ENCODE assay signal across 1 cellular context in the genomic region with DNA sequence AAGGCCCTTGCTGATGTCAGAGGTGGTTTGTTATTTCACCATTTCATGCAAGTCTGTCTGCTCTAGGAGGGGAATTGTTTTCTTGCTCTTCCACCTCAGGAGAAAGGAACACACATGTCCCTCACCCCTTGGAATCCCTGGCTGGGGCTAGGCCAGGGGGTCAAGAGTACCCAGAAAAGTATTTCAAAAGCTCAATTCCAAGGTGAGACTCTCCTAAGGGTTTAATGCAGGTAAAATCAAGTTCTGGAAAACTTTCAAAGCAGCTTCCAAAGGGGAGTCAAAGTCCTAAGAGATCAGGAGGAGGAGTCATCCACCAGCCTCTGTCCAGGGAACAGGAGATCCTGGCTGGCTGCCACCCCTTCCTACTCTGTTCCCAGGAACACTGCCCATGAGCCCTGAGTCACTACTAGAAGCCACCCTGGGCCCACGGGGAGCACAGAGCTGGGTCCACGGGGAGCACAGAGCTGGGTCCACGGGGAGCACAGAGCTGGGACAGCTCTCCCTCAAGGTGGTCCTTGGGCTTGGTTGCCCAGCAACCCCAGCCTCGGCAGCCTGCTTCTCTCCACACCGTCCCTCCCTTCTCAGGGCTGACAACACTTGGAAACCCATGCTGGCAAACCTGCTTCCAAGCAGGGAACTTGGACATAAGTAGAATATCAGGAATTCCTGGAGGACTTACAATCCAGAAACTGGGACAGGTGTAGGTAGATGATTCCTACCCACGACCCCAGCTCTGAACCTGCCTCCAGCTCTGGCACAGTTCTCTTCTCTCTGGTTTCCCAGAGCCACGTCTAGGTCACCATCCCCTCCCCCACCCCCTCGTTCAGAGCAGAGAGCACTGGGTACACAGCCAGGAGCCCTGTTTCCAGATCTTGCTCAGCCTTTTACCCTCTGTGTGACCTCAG.
TF ChIP-seq lines count a peak whose summit lies in the region.

No MANE protein-coding gene starts in this region.

TF ChIP-seq in HepG2, 621 proteins besides CTCF, POLR2A, EP300 and RAD21 (continued from another document and continues in another):
- TF ChIP-seq, protein P1, sequence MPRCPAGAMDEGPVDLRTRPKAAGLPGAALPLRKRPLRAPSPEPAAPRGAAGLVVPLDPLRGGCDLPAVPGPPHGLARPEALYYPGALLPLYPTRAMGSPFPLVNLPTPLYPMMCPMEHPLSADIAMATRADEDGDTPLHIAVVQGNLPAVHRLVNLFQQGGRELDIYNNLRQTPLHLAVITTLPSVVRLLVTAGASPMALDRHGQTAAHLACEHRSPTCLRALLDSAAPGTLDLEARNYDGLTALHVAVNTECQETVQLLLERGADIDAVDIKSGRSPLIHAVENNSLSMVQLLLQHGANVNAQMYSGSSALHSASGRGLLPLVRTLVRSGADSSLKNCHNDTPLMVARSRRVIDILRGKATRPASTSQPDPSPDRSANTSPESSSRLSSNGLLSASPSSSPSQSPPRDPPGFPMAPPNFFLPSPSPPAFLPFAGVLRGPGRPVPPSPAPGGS (CRISPR knock-in tag; IDR thresholded peaks at IDR 0.05) = no peak
- TF ChIP-seq SNAI1 (CRISPR knock-in tag; IDR thresholded peaks at IDR 0.05; ENCODE audit: borderline replicate concordance) (no peak; the same call in 1 of the 2 replicates), ZC3H13 (CRISPR knock-in tag; IDR thresholded peaks at IDR 0.05) (no peak), TBP (CRISPR knock-in tag; IDR thresholded peaks at IDR 0.05) (no peak), ZNF121 (CRISPR knock-in tag; IDR thresholded peaks at IDR 0.05) (no peak), PCBP1 (IDR thresholded peaks at IDR 0.05; ENCODE audit: borderline replicate concordance, low read depth, low read length) (no peak), SIN3B (IDR thresholded peaks at IDR 0.05; ENCODE audit: low read length) (no peak), HMGA1 (CRISPR knock-in tag; conservative IDR thresholded peaks at IDR 0.05) (no peak), TSC22D2 (CRISPR knock-in tag; IDR thresholded peaks at IDR 0.05; ENCODE audit: borderline replicate concordance) (0 out of 2 replicates have a peak, but pooled peaks have one; percentile 17), ZKSCAN5 (CRISPR knock-in tag; IDR thresholded peaks at IDR 0.05) (no peak), ATF7 (IDR thresholded peaks at IDR 0.05) (no peak), ATF7 (CRISPR knock-in tag; IDR thresholded peaks at IDR 0.05) (no peak), TBX2 (CRISPR knock-in tag; IDR thresholded peaks at IDR 0.05; ENCODE audit: borderline replicate concordance) (peak; percentile 36; the same call in 1 of the 2 replicates), RCOR2 (CRISPR knock-in tag; IDR thresholded peaks at IDR 0.05) (0 out of 2 replicates have a peak, but pooled peaks have one; percentile 54), KDM1A (CRISPR knock-in tag; IDR thresholded peaks at IDR 0.05) (no peak), MED1 (CRISPR knock-in tag; IDR thresholded peaks at IDR 0.05) (peak; percentile 46; the same call in 1 of the 2 replicates), ZNF614 (CRISPR knock-in tag; IDR thresholded peaks at IDR 0.05; ENCODE audit: borderline replicate concordance) (peak; percentile 87; the same call in 1 of the 2 replicates), SNAPC2 (CRISPR knock-in tag; IDR thresholded peaks at IDR 0.05) (peak; percentile 28; the same call in 1 of the 2 replicates), GPN1 (CRISPR knock-in tag; IDR thresholded peaks at IDR 0.05; ENCODE audit: borderline replicate concordance) (no peak), ZNF326 (CRISPR knock-in tag; IDR thresholded peaks at IDR 0.05; ENCODE audit: borderline replicate concordance) (no peak), ELF1 (CRISPR knock-in tag; IDR thresholded peaks at IDR 0.05) (peak; percentile 57), TOE1 (CRISPR knock-in tag; IDR thresholded peaks at IDR 0.05) (no peak), HOXA5 (CRISPR knock-in tag; IDR thresholded peaks at IDR 0.05) (no peak), ZNF589 (CRISPR knock-in tag; conservative IDR thresholded peaks at IDR 0.05) (no peak), NFIB (CRISPR knock-in tag; IDR thresholded peaks at IDR 0.05; ENCODE audit: borderline replicate concordance) (no peak), ZNF292 (CRISPR knock-in tag; IDR thresholded peaks at IDR 0.05; ENCODE audit: borderline replicate concordance, low read depth) (peak; percentile 42; the same call in 1 of the 2 replicates), NR2F1 (CRISPR knock-in tag; IDR thresholded peaks at IDR 0.05) (no peak), TMF1 (CRISPR knock-in tag; IDR thresholded peaks at IDR 0.05; ENCODE audit: low read depth) (0 out of 2 replicates have a peak, but pooled peaks have one; percentile 57), ZNF737 (CRISPR knock-in tag; IDR thresholded peaks at IDR 0.05; ENCODE audit: borderline replicate concordance) (no peak), SPEN (CRISPR knock-in tag; IDR thresholded peaks at IDR 0.05; ENCODE audit: low read depth) (peak; percentile 53; the same call in 1 of the 2 replicates), ZNF891 (CRISPR knock-in tag; IDR thresholded peaks at IDR 0.05) (0 out of 2 replicates have a peak, but pooled peaks have one; percentile 51), THYN1 (CRISPR knock-in tag; IDR thresholded peaks at IDR 0.05; ENCODE audit: borderline replicate concordance, low read depth) (peak; percentile 50; the same call in 1 of the 2 replicates)
- TF ChIP-seq, protein P2, sequence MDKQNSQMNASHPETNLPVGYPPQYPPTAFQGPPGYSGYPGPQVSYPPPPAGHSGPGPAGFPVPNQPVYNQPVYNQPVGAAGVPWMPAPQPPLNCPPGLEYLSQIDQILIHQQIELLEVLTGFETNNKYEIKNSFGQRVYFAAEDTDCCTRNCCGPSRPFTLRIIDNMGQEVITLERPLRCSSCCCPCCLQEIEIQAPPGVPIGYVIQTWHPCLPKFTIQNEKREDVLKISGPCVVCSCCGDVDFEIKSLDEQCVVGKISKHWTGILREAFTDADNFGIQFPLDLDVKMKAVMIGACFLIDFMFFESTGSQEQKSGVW (CRISPR knock-in tag; IDR thresholded peaks at IDR 0.05; ENCODE audit: borderline replicate concordance) = no peak
- TF ChIP-seq, protein P3, sequence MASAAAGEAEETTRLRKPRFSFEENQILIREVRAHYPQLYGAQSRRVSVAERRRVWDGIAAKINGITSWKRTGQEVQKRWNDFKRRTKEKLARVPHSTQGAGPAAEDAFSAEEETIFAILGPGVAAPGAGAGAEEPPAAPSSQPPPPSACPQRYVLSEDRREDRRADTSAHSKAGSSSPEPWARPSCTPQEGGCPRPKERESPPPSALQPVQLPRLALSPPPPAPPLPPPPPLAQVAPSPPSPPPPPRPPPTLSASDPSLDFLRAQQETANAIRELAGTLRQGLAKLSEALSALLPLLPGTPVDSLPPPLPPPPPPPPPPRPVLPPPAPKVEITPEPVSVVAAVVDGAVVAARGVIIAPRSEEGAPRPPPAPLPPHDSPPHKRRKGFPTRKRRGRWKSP (CRISPR knock-in tag; IDR thresholded peaks at IDR 0.05) = 0 out of 2 replicates have a peak, but pooled peaks have one; percentile 65
- TF ChIP-seq, protein P4, sequence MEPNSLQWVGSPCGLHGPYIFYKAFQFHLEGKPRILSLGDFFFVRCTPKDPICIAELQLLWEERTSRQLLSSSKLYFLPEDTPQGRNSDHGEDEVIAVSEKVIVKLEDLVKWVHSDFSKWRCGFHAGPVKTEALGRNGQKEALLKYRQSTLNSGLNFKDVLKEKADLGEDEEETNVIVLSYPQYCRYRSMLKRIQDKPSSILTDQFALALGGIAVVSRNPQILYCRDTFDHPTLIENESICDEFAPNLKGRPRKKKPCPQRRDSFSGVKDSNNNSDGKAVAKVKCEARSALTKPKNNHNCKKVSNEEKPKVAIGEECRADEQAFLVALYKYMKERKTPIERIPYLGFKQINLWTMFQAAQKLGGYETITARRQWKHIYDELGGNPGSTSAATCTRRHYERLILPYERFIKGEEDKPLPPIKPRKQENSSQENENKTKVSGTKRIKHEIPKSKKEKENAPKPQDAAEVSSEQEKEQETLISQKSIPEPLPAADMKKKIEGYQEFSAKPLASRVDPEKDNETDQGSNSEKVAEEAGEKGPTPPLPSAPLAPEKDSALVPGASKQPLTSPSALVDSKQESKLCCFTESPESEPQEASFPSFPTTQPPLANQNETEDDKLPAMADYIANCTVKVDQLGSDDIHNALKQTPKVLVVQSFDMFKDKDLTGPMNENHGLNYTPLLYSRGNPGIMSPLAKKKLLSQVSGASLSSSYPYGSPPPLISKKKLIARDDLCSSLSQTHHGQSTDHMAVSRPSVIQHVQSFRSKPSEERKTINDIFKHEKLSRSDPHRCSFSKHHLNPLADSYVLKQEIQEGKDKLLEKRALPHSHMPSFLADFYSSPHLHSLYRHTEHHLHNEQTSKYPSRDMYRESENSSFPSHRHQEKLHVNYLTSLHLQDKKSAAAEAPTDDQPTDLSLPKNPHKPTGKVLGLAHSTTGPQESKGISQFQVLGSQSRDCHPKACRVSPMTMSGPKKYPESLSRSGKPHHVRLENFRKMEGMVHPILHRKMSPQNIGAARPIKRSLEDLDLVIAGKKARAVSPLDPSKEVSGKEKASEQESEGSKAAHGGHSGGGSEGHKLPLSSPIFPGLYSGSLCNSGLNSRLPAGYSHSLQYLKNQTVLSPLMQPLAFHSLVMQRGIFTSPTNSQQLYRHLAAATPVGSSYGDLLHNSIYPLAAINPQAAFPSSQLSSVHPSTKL (CRISPR knock-in tag; IDR thresholded peaks at IDR 0.05) = peak; percentile 72
- TF ChIP-seq, protein P5, sequence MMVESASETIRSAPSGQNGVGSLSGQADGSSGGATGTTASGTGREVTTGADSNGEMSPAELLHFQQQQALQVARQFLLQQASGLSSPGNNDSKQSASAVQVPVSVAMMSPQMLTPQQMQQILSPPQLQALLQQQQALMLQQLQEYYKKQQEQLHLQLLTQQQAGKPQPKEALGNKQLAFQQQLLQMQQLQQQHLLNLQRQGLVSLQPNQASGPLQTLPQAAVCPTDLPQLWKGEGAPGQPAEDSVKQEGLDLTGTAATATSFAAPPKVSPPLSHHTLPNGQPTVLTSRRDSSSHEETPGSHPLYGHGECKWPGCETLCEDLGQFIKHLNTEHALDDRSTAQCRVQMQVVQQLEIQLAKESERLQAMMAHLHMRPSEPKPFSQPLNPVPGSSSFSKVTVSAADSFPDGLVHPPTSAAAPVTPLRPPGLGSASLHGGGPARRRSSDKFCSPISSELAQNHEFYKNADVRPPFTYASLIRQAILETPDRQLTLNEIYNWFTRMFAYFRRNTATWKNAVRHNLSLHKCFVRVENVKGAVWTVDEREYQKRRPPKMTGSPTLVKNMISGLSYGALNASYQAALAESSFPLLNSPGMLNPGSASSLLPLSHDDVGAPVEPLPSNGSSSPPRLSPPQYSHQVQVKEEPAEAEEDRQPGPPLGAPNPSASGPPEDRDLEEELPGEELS (CRISPR knock-in tag; IDR thresholded peaks at IDR 0.05) = no peak
- TF ChIP-seq, protein P6, sequence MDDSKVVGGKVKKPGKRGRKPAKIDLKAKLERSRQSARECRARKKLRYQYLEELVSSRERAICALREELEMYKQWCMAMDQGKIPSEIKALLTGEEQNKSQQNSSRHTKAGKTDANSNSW (CRISPR knock-in tag; IDR thresholded peaks at IDR 0.05; ENCODE audit: borderline replicate concordance) = no peak
- TF ChIP-seq, protein P7, sequence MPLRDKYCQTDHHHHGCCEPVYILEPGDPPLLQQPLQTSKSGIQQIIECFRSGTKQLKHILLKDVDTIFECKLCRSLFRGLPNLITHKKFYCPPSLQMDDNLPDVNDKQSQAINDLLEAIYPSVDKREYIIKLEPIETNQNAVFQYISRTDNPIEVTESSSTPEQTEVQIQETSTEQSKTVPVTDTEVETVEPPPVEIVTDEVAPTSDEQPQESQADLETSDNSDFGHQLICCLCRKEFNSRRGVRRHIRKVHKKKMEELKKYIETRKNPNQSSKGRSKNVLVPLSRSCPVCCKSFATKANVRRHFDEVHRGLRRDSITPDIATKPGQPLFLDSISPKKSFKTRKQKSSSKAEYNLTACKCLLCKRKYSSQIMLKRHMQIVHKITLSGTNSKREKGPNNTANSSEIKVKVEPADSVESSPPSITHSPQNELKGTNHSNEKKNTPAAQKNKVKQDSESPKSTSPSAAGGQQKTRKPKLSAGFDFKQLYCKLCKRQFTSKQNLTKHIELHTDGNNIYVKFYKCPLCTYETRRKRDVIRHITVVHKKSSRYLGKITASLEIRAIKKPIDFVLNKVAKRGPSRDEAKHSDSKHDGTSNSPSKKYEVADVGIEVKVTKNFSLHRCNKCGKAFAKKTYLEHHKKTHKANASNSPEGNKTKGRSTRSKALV (CRISPR knock-in tag; IDR thresholded peaks at IDR 0.05) = no peak
- TF ChIP-seq, protein P8, sequence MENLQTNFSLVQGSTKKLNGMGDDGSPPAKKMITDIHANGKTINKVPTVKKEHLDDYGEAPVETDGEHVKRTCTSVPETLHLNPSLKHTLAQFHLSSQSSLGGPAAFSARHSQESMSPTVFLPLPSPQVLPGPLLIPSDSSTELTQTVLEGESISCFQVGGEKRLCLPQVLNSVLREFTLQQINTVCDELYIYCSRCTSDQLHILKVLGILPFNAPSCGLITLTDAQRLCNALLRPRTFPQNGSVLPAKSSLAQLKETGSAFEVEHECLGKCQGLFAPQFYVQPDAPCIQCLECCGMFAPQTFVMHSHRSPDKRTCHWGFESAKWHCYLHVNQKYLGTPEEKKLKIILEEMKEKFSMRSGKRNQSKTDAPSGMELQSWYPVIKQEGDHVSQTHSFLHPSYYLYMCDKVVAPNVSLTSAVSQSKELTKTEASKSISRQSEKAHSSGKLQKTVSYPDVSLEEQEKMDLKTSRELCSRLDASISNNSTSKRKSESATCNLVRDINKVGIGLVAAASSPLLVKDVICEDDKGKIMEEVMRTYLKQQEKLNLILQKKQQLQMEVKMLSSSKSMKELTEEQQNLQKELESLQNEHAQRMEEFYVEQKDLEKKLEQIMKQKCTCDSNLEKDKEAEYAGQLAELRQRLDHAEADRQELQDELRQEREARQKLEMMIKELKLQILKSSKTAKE (CRISPR knock-in tag; IDR thresholded peaks at IDR 0.05; ENCODE audit: borderline replicate concordance) = no peak
- TF ChIP-seq, protein P9, sequence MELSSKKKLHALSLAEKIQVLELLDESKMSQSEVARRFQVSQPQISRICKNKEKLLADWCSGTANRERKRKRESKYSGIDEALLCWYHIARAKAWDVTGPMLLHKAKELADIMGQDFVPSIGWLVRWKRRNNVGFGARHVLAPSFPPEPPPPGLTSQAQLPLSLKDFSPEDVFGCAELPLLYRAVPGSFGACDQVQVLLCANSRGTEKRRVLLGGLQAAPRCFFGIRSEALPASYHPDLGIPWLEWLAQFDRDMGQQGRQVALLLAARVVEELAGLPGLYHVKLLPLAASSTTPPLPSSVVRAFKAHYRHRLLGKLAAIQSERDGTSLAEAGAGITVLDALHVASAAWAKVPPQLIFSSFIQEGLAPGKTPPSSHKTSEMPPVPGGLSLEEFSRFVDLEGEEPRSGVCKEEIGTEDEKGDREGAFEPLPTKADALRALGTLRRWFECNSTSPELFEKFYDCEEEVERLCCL (CRISPR knock-in tag; IDR thresholded peaks at IDR 0.05; ENCODE audit: borderline replicate concordance) = no peak
- TF ChIP-seq, protein P10, sequence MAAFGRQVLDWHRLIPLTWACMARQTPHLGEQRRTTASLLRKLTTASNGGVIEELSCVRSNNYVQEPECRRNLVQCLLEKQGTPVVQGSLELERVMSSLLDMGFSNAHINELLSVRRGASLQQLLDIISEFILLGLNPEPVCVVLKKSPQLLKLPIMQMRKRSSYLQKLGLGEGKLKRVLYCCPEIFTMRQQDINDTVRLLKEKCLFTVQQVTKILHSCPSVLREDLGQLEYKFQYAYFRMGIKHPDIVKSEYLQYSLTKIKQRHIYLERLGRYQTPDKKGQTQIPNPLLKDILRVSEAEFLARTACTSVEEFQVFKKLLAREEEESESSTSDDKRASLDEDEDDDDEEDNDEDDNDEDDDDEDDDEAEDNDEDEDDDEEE (CRISPR knock-in tag; IDR thresholded peaks at IDR 0.05) = peak; percentile 44; the same call in 1 of the 2 replicates
